11 cellular contexts compared by ENCODE assay signal in genomic region chr1:51956528-51957509, GRCh38. TPM values are rescaled to one million over a fixed set of nuclear protein-coding genes. Genes with fewer than 3 reads are reported as not detected.
DNase-seq lines count a peak whose midpoint lies in the region; ATAC-seq and TF ChIP-seq lines count a peak whose summit lies in the region.
"Had no signal": no experiment of that assay in that cellular context is flagged by ENCODE, and none has a peak within 500 bp of the region (broad histone marks: within the 10 kb centered on the region; RNA-seq: fewer than 3 reads in every experiment).

No MANE protein-coding gene starts in this region.

- peaks cover 0 to 82% (median 0%) of the 10 kb centered on the region in 11 experiments; a peak in 7 of 22 replicates for H3K27me3 ChIP-seq in BLaER1 treated with 17β-estradiol and CSF1 and Interleukin-3, amounts not matched to agents 10 nM and 100 nM
- no peaks in the 10 kb centered on the region for H3K27me3 ChIP-seq in HUES48 (ENCODE audit: control insufficient read depth, insufficient read depth, low read length)

- H3K4me1 ChIP-seq in BLaER1 treated with 17β-estradiol and CSF1 and Interleukin-3, amounts not matched to agents 10 nM and 100 nM = peaks cover 29 to 85% (median 67%) of the 10 kb centered on the region in 10 experiments
- peaks cover 27% of the 10 kb centered on the region for H3K4me1 ChIP-seq in HUES48 (ENCODE audit: control insufficient read depth, insufficient read depth, low read length)

- no peak for ATAC-seq in activated CD4-positive, CD25-positive, alpha-beta regulatory T cell treated with anti-CD3 and anti-CD28 coated beads, Interleukin-2, amount 50 U/mL, for 24 hours
- ATAC-seq in GM19397 (IDR thresholded peaks at IDR 0.05; ENCODE audit: unreplicated experiment) = no peak

- peak overlapping the region in 1 of 11 experiments; percentile 86; a peak in 1 of 22 replicates for H3K27ac ChIP-seq in BLaER1 treated with 17β-estradiol and CSF1 and Interleukin-3, amounts not matched to agents 10 nM and 100 nM
- H3K27ac ChIP-seq in HUES48 (ENCODE audit: low read depth, low read length) (peak overlapping the region; percentile 46), caudate nucleus (ENCODE audit: low read depth, low read length) (no peak overlapping the region)
- H3K27ac ChIP-seq: suprapubic skin had no signal

- H4K20me1 ChIP-seq in BLaER1 treated with 17β-estradiol and CSF1 and Interleukin-3, amounts not matched to agents 10 nM and 100 nM = peaks cover 0 to 21% (median 0%) of the 10 kb centered on the region in 11 experiments; a peak in 1 of 22 replicates

- no peak overlapping the region for H3K9ac ChIP-seq in BLaER1 treated with 17β-estradiol and CSF1 and Interleukin-3, amounts not matched to agents 10 nM and 100 nM
- H3K9ac ChIP-seq in HUES48 (ENCODE audit: low read depth, low read length) = no peak overlapping the region

- peak overlapping the region; percentile 32 to 73 (median 61); a peak in 20 of 22 replicates for H3K4me2 ChIP-seq in BLaER1 treated with 17β-estradiol and CSF1 and Interleukin-3, amounts not matched to agents 10 nM and 100 nM

- no peaks in the 10 kb centered on the region for H3K9me3 ChIP-seq in BLaER1 treated with 17β-estradiol and CSF1 and Interleukin-3, amounts not matched to agents 10 nM and 100 nM (replicated peaks in 1 of 11)
- H3K9me3 ChIP-seq in HUES48 (ENCODE audit: control insufficient read depth, insufficient read depth, low read length) = no peaks in the 10 kb centered on the region
- H3K9me3 ChIP-seq: suprapubic skin had no signal

- DNase-seq in RPMI7951 (ENCODE audit: low read depth) (peak; percentile 57), fibroblast of pulmonary artery (ENCODE audit: low read depth) (peak; percentile 39), putamen (ENCODE audit: low spot score) (no peak), caudate nucleus (lab: John Stamatoyannopoulos, UW) (no peak)
- DNase-seq: Calu3, midbrain had no signal

- H3K4me3 ChIP-seq in BLaER1 treated with 17β-estradiol and CSF1 and Interleukin-3, amounts not matched to agents 10 nM and 100 nM = no peak overlapping the region
- H3K4me3 ChIP-seq in HUES48 (ENCODE audit: low read depth, low read length) (no peak overlapping the region), fibroblast of pulmonary artery (replicated peaks; ENCODE audit: low read depth, low read length) (no peak overlapping the region)
- H3K4me3 ChIP-seq: suprapubic skin had no signal

- no peak for TF ChIP-seq CTCF in fibroblast of pulmonary artery (IDR thresholded peaks at IDR 0.05; ENCODE audit: low read length, missing control alignments)

- no peaks in the 10 kb centered on the region for H3K36me3 ChIP-seq in BLaER1 treated with 17β-estradiol and CSF1 and Interleukin-3, amounts not matched to agents 10 nM and 100 nM
- peaks cover 47% of the 10 kb centered on the region for H3K36me3 ChIP-seq in HUES48 (ENCODE audit: control insufficient read depth, insufficient read depth, low read length)
- H3K36me3 ChIP-seq: suprapubic skin had no signal

RNA-seq across cellular contexts. Expression of gene RAB3B, which starts 33.7 kb away (rescaled TPM):
- 5.5 and 5.6 TPM in 2 replicates for total RNA-seq in RPMI7951 (2014; rRNA removed; shearing (Covaris generic))

Comparison
In these comparisons a context has a peak if more than half of its experiments do, and no peak if none do; other contexts are left out.
1. DNase-seq: peak in RPMI7951 (single experiment) and fibroblast of pulmonary artery (single experiment); none in putamen (single experiment) and caudate nucleus (0 of 61).